Comparison of ENCODE assay signal across 16 cellular contexts in the genomic region with DNA sequence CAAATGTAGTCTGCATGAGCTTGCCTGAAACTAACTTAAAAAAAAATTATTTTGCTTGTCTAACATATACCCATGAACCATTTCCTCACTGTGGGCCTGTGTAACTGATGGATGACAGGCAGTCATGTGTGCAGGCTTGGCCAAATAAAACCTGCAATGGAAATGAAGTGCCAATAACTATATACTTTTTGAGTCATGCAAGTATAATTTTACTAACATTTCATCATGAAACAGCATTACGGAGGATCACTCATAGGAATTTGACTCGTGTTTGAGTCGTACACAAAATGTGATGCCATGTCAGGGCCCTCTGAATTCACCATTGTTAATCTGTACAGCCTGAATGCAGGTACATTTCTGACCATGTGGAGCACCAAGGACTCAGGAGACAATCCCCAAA. TPM values are rescaled to one million over a fixed set of nuclear protein-coding genes. Genes with fewer than 3 reads are reported as not detected.
A peak's percentile ranks its signal among the peaks of the same experiment; 100 is the strongest.
DNase-seq lines count a peak whose midpoint lies in the region; ATAC-seq, FAIRE-seq and TF ChIP-seq lines count a peak whose summit lies in the region.
"Had no signal": no experiment of that assay in that cellular context is flagged by ENCODE, and none has a peak within 500 bp of the region (broad histone marks: within the 10 kb centered on the region; RNA-seq: fewer than 3 reads in every experiment).

No MANE protein-coding gene starts in this region.

- BruUV-seq in IMR-90 (replicated peaks; lab: Mats Ljungman, UMichigan) = no TSS peak

- H3K4me2 ChIP-seq in IMR-90 (ENCODE audit: low read depth, low read length) = no peak overlapping the region
- no peak overlapping the region for H3K4me2 ChIP-seq in astrocyte (ENCODE audit: low read length)
- H3K4me2 ChIP-seq: KMS-11 had no signal

- intact Hi-C loops in IMR-90 (cut with micrococcal nuclease) = no loop called here

- TF ChIP-seq CTCF in IMR-90 (conservative IDR thresholded peaks at IDR 0.05; ENCODE audit: low read depth, low read length) (no peak), astrocyte (IDR thresholded peaks at IDR 0.05; ENCODE audit: insufficient read depth, low read depth, low read length) (no peak), tibial nerve (IDR thresholded peaks at IDR 0.05) (no peak)

- no peak overlapping the region; the same call in 1 of the 2 replicates for H4K5ac ChIP-seq in IMR-90 (ENCODE audit: low read depth, low read length)

- no peaks in the 10 kb centered on the region for H3K36me3 Mint-ChIP-seq in astrocyte (ENCODE audit: low read depth, unreplicated experiment)

- no peak overlapping the region for H3K4me3 ChIP-seq in IMR-90 (ENCODE audit: insufficient read depth, low read depth, low read length)
- H3K4me3 ChIP-seq in astrocyte (ENCODE audit: insufficient read depth, low read depth, low read length) = no peak overlapping the region
- H3K4me3 ChIP-seq in tibial nerve = no peak overlapping the region

- no peak overlapping the region for H2BK120ac ChIP-seq in IMR-90 (ENCODE audit: low read depth, low read length)

- no peaks in the 10 kb centered on the region for H3K79me1 ChIP-seq in IMR-90 (ENCODE audit: low read depth in 1 of 2, low read length in 2 of 2)

- H3K27ac Mint-ChIP-seq in astrocyte (ENCODE audit: unreplicated experiment) = no peak overlapping the region

- no peak for TF ChIP-seq EP300 in tibial nerve (IDR thresholded peaks at IDR 0.05)

- no peak overlapping the region for H3K4me3 Mint-ChIP-seq in astrocyte (ENCODE audit: unreplicated experiment)

- H3K18ac ChIP-seq in IMR-90 (ENCODE audit: low read depth, low read length) = no peak overlapping the region

- H3K4me1 ChIP-seq in IMR-90 (ENCODE audit: control insufficient read depth, insufficient read depth, low read length) (peaks cover 13% of the 10 kb centered on the region), astrocyte (ENCODE audit: insufficient read depth, low read length) (peaks cover 17% of the 10 kb centered on the region), tibial nerve (peaks cover 0 to 9% (median 0%) of the 10 kb centered on the region in 4 donors)

- no peak overlapping the region for H2BK15ac ChIP-seq in IMR-90 (ENCODE audit: low read depth, low read length)

- TF ChIP-seq POLR2A in IMR-90 (IDR thresholded peaks at IDR 0.05; ENCODE audit: low read depth, low read length) (no peak), tibial nerve (IDR thresholded peaks at IDR 0.05) (no peak)

- H3K79me2 ChIP-seq in astrocyte (ENCODE audit: insufficient read depth, low read length) = no peaks in the 10 kb centered on the region

- no peak overlapping the region for H3K23ac ChIP-seq in IMR-90 (ENCODE audit: low read depth, low read length)

- no peak overlapping the region for H2BK20ac ChIP-seq in IMR-90 (ENCODE audit: low read depth, low read length)

- H3K14ac ChIP-seq in IMR-90 (replicated peaks; ENCODE audit: low read depth, low read length) = no peak overlapping the region

- ATAC-seq in IMR-90 (ENCODE audit: low read depth) (no peak), HG03135 (IDR thresholded peaks at IDR 0.05; ENCODE audit: unreplicated experiment) (no peak), HG03280 (IDR thresholded peaks at IDR 0.05; ENCODE audit: unreplicated experiment) (no peak)

- no peak overlapping the region for H4K8ac ChIP-seq in IMR-90 (ENCODE audit: low read depth in 2 of 2, low read length in 2 of 2)

- H3K9me3 ChIP-seq in IMR-90 (ENCODE audit: control insufficient read depth, insufficient read depth, low read length) (no peaks in the 10 kb centered on the region), astrocyte (ENCODE audit: insufficient read depth, low read depth, low read length) (no peaks in the 10 kb centered on the region), tibial nerve (no peaks in the 10 kb centered on the region)

- H4K20me1 ChIP-seq in IMR-90 (ENCODE audit: insufficient read depth, low read length) (no peaks in the 10 kb centered on the region), astrocyte (ENCODE audit: insufficient read depth, low read length) (no peaks in the 10 kb centered on the region)

- no peaks in the 10 kb centered on the region for H3K27me3 Mint-ChIP-seq in astrocyte (ENCODE audit: low read depth, unreplicated experiment)

- H2AFZ ChIP-seq in IMR-90 (replicated peaks; ENCODE audit: low read length, poor library complexity) = no peak overlapping the region
- no peak overlapping the region for H2AFZ ChIP-seq in astrocyte (ENCODE audit: low read depth, low read length)

- TF ChIP-seq RAD21 in IMR-90 (IDR thresholded peaks at IDR 0.05; ENCODE audit: low read length) = no peak

- POLR2A ChIA-PET in IMR-90 (lab: Charles Lee; ENCODE audit: unreplicated experiment) = no interaction called here

- no peak overlapping the region for H3K9ac ChIP-seq in IMR-90 (ENCODE audit: low read depth, low read length)
- no peak overlapping the region for H3K9ac ChIP-seq in astrocyte (ENCODE audit: low read length)
- H3K9ac ChIP-seq: KMS-11 had no signal

- peaks cover 3% of the 10 kb centered on the region; the same call in 1 of the 2 replicates for H3K9me1 ChIP-seq in IMR-90 (ENCODE audit: insufficient read depth, low read length)

- peaks cover 17% of the 10 kb centered on the region for H3K4me1 Mint-ChIP-seq in astrocyte (ENCODE audit: low read depth, unreplicated experiment)

- no peaks in the 10 kb centered on the region for H3K9me3 Mint-ChIP-seq in astrocyte (ENCODE audit: unreplicated experiment)

- no peak overlapping the region for H3K56ac ChIP-seq in IMR-90 (ENCODE audit: extremely low read depth, insufficient read depth, low read length)

- in situ Hi-C loops in IMR-90 (cut with MboI; ENCODE audit: low sequenced_read_pairs) = no loop called here

- CTCF ChIA-PET in IMR-90 (lab: Yijun Ruan, JAX) = no interaction called here

- H3K36me3 ChIP-seq in IMR-90 (ENCODE audit: control insufficient read depth, insufficient read depth, low read length) = no peaks in the 10 kb centered on the region
- no peaks in the 10 kb centered on the region for H3K36me3 ChIP-seq in astrocyte (ENCODE audit: insufficient read depth, low read length)
- H3K36me3 ChIP-seq in tibial nerve = no peaks in the 10 kb centered on the region

- FAIRE-seq in astrocyte (lab: Jason Lieb, UNC) = peak; percentile 23

- no peak overlapping the region for H3K27ac ChIP-seq in IMR-90 (ENCODE audit: insufficient read depth, low read length)
- H3K27ac ChIP-seq in astrocyte (ENCODE audit: low read depth, low read length) = no peak overlapping the region
- H3K27ac ChIP-seq in tibial nerve = no peak overlapping the region
- H3K27ac ChIP-seq: C4-2B, KMS-11 had no signal

- dilution Hi-C loops in IMR-90 (cut with HindIII; ENCODE audit: low sequenced_read_pairs, unreplicated experiment) = no loop called here

- H2BK5ac ChIP-seq in IMR-90 (ENCODE audit: low read depth, low read length, poor library complexity, severe bottlenecking) = no peak overlapping the region

- DNase-seq in IMR-90 (peak; percentile 36), astrocyte (ENCODE audit: low read depth) (no peak), fibroblast of peridontal ligament (ENCODE audit: extremely low read depth) (peak; percentile 68), renal cortical epithelial cell (ENCODE audit: low read depth) (peak; percentile 21), tibial nerve (ENCODE audit: low spot score in 2 of 2) (no peak), NCI-H2107 treated with DMSO at 0.1 percent for 48 hours (lab: John Stamatoyannopoulos, UW; ENCODE audit: unreplicated experiment) (no peak)
- DNase-seq: DMS 273 treated with DMSO at 0.1 percent for 48 hours, GOT3, NCI-H1092 treated with DMSO at 0.1 percent for 48 hours, NCI-H2081 treated with DMSO at 0.1 percent for 48 hours, NCI-H2227 treated with DMSO at 0.1 percent for 48 hours, NCI-H524 had no signal

- H3K4ac ChIP-seq in IMR-90 (ENCODE audit: low read depth, low read length) = no peak overlapping the region

- no peak overlapping the region for H4K91ac ChIP-seq in IMR-90 (ENCODE audit: insufficient read depth, low read depth, low read length)

- H2AK5ac ChIP-seq in IMR-90 (ENCODE audit: low read depth, low read length) = no peak overlapping the region

- WGBS in IMR-90 (ENCODE audit: extremely low coverage in 2 of 2, insufficient read length in 1 of 2), 2 experiments = 40% methylated on average over 1 of the region's 3 CpGs; no CpG with 5 or more reads in 1 of the 2 experiments
- WGBS in tibial nerve, 2 donors = 63 to 76% methylated on average over 3 of the region's 3 CpGs

- no peak overlapping the region for H2AK9ac ChIP-seq in IMR-90 (replicated peaks; ENCODE audit: low read depth, low read length, poor library complexity)

- H3K27me3 ChIP-seq in IMR-90 (ENCODE audit: control insufficient read depth, insufficient read depth, low read length) (no peaks in the 10 kb centered on the region), astrocyte (ENCODE audit: insufficient read depth, low read length) (no peaks in the 10 kb centered on the region), tibial nerve (no peaks in the 10 kb centered on the region)

TF ChIP-seq in IMR-90, 13 proteins besides CTCF, POLR2A, EP300 and RAD21:
- no peak for TF ChIP-seq BHLHE40 (IDR thresholded peaks at IDR 0.05; ENCODE audit: low read depth, low read length)
- TF ChIP-seq MXI1 (IDR thresholded peaks at IDR 0.05; ENCODE audit: borderline replicate concordance, low read depth, low read length) = no peak
- TF ChIP-seq, protein P1, sequence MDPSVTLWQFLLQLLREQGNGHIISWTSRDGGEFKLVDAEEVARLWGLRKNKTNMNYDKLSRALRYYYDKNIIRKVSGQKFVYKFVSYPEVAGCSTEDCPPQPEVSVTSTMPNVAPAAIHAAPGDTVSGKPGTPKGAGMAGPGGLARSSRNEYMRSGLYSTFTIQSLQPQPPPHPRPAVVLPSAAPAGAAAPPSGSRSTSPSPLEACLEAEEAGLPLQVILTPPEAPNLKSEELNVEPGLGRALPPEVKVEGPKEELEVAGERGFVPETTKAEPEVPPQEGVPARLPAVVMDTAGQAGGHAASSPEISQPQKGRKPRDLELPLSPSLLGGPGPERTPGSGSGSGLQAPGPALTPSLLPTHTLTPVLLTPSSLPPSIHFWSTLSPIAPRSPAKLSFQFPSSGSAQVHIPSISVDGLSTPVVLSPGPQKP (IDR thresholded peaks at IDR 0.05; ENCODE audit: borderline replicate concordance, low read depth, low read length) = no peak
- TF ChIP-seq NFE2L2 (IDR thresholded peaks at IDR 0.05; ENCODE audit: low read depth, low read length) = no peak
- no peak for TF ChIP-seq CHD1 (IDR thresholded peaks at IDR 0.05; ENCODE audit: low read depth, low read length)
- no peak for TF ChIP-seq CEBPB (IDR thresholded peaks at IDR 0.05; ENCODE audit: low read depth, low read length)
- TF ChIP-seq RFX5 (IDR thresholded peaks at IDR 0.05; ENCODE audit: low read depth, low read length) = no peak
- no peak for TF ChIP-seq RCOR1 (IDR thresholded peaks at IDR 0.05; ENCODE audit: insufficient replicate concordance, low read length)

RNA-seq across cellular contexts. Expression of gene HDDC2, which starts 46.6 kb away (rescaled TPM):
- total RNA-seq in IMR-90 (2012; rRNA removed) (40.9 and 51.4 TPM in 2 replicates), astrocyte (53.5 and 59.5 TPM in 2 replicates), renal cortical epithelial cell (62.9 and 70.6 TPM in 2 replicates), tibial nerve (10 to 100 TPM; 42.6 to 76.6 (median 62.3) TPM)
- polyA plus RNA-seq in IMR-90 (2012; rRNA removed) = 61.5 and 68.6 TPM in 2 replicates
- 50.9 and 52.6 TPM in 2 replicates for polyA plus RNA-seq in IMR-90 (2012; cell fraction: cytosol; rRNA removed)
- 12.9 and 36.9 TPM in 2 replicates for polyA plus RNA-seq in IMR-90 (2012; cell fraction: nucleus; rRNA removed; ENCODE audit: low replicate concordance)

Comparison
In these comparisons a context has a peak if more than half of its experiments do, and no peak if none do; other contexts are left out.
1. DNase-seq: peak in IMR-90 (single experiment), fibroblast of peridontal ligament (single experiment) and renal cortical epithelial cell (single experiment); none in astrocyte (single experiment), tibial nerve (0 of 2) and NCI-H2107 treated with DMSO at 0.1 percent for 48 hours (single experiment).